In genomic region chr6:163707385-163708355, GRCh38 we compare ENCODE assay signal across 10 cellular contexts.
DNase-seq lines count a peak whose midpoint lies in the region; ATAC-seq lines count a peak whose summit lies in the region.
"Had no signal": no experiment of that assay in that cellular context is flagged by ENCODE, and none has a peak within 500 bp of the region (broad histone marks: within the 10 kb centered on the region; RNA-seq: fewer than 3 reads in every experiment).

No MANE protein-coding gene starts in this region.

- H3K4me3 Mint-ChIP-seq in natural killer cell treated with Interleukin-12 subunit alpha and Interleukin-12 subunit beta and Interleukin-15 and Interleukin-18, amount 100 ng/mL, for 72 hours = peak overlapping the region; percentile 71
- H3K4me3 Mint-ChIP-seq: HFFc6, T-helper 17 cell had no signal

- peaks cover 24 to 32% of the 10 kb centered on the region in 2 donors for H3K4me1 Mint-ChIP-seq in natural killer cell treated with Interleukin-12 subunit alpha and Interleukin-12 subunit beta and Interleukin-15 and Interleukin-18, amount 100 ng/mL, for 72 hours (ENCODE audit: low read depth in 2 of 2)

- peak overlapping the region in 1 of 2 donors; percentile 44 for H3K27ac Mint-ChIP-seq in natural killer cell treated with Interleukin-12 subunit alpha and Interleukin-12 subunit beta and Interleukin-15 and Interleukin-18, amount 100 ng/mL, for 72 hours
- H3K27ac Mint-ChIP-seq: HFFc6, T-helper 17 cell had no signal

- no peaks in the 10 kb centered on the region for H3K36me3 Mint-ChIP-seq in natural killer cell treated with Interleukin-12 subunit alpha and Interleukin-12 subunit beta and Interleukin-15 and Interleukin-18, amount 100 ng/mL, for 72 hours

- H3K27me3 Mint-ChIP-seq in natural killer cell treated with Interleukin-12 subunit alpha and Interleukin-12 subunit beta and Interleukin-15 and Interleukin-18, amount 100 ng/mL, for 72 hours = peaks cover 6 to 17% of the 10 kb centered on the region in 2 donors

- H3K9me3 Mint-ChIP-seq in natural killer cell treated with Interleukin-12 subunit alpha and Interleukin-12 subunit beta and Interleukin-15 and Interleukin-18, amount 100 ng/mL, for 72 hours = no peaks in the 10 kb centered on the region
- H3K9me3 Mint-ChIP-seq: HFFc6 had no signal

- peak; percentile 35 for ATAC-seq in GM18858 (IDR thresholded peaks at IDR 0.05; ENCODE audit: unreplicated experiment)
- ATAC-seq in GM21723 (IDR thresholded peaks at IDR 0.05; ENCODE audit: unreplicated experiment) = peak; percentile 58
- ATAC-seq in HG03575 (IDR thresholded peaks at IDR 0.05; ENCODE audit: extremely low read depth, insufficient number of reproducible peaks, low FRiP score, unreplicated experiment) = peak; percentile 28
- ATAC-seq in natural killer cell treated with Interleukin-12 subunit alpha and Interleukin-12 subunit beta and Interleukin-15 and Interleukin-18, amount 100 ng/mL, for 72 hours = no peak
- ATAC-seq: T-helper 17 cell had no signal

- no peak for DNase-seq in natural killer cell treated with Interleukin-12 subunit alpha and Interleukin-12 subunit beta and Interleukin-15 and Interleukin-18, amount 100 ng/mL, for 72 hours (ENCODE audit: low spot score)
- DNase-seq in NCI-H2107 (lab: John Stamatoyannopoulos, UW) (no peak), activated gamma-delta T cell (lab: John Stamatoyannopoulos, UW) (no peak), SIG-M5 treated with dmso at 0.1 percent for 504 hours (lab: John Stamatoyannopoulos, UW; ENCODE audit: unreplicated experiment) (no peak), C1 segment of cervical spinal cord (lab: John Stamatoyannopoulos, UW) (no peak)
- DNase-seq: HFFc6, T-helper 17 cell had no signal

Comparison
In these comparisons a context has a peak if more than half of its experiments do, and no peak if none do; other contexts are left out.
1. ATAC-seq: peak in GM18858 (single experiment), GM21723 (single experiment) and HG03575 (single experiment); none in natural killer cell treated with Interleukin-12 subunit alpha and Interleukin-12 subunit beta and Interleukin-15 and Interleukin-18, amount 100 ng/mL, for 72 hours (0 of 2).